Comparison of ENCODE assay signal across 15 cellular contexts in genomic region chr9:127116946-127117345, GRCh38. TPM values are rescaled to one million over a fixed set of nuclear protein-coding genes. Genes with fewer than 3 reads are reported as not detected.
DNase-seq lines count a peak whose midpoint lies in the region; ATAC-seq and TF ChIP-seq lines count a peak whose summit lies in the region.
"Had no signal": no experiment of that assay in that cellular context is flagged by ENCODE, and none has a peak within 500 bp of the region (broad histone marks: within the 10 kb centered on the region; RNA-seq: fewer than 3 reads in every experiment).

No MANE protein-coding gene starts in this region.

- H3K27ac Mint-ChIP-seq in activated CD8-positive, alpha-beta T cell treated with anti-CD3 and anti-CD28 coated beads for 36 hours, result no peak overlapping the region
- peak overlapping the region in 1 of 9 donors; percentile 12 for H3K27ac Mint-ChIP-seq in naive thymus-derived CD4-positive, alpha-beta T cell

- no peak for DNase-seq in activated CD8-positive, alpha-beta T cell treated with anti-CD3 and anti-CD28 coated beads for 36 hours
- peak; percentile 77 for DNase-seq in kidney tubule cell (ENCODE audit: low spot score)
- no peak for DNase-seq in activated T-cell treated with anti-CD3 and anti-CD28 coated beads, Interleukin-2, amount 50 U/mL, for 48 hours
- no peak for DNase-seq in COLO829 (ENCODE audit: low spot score)
- no peak for DNase-seq in HPDE6-E6E7 (ENCODE audit: extremely low spot score)
- DNase-seq in naive thymus-derived CD4-positive, alpha-beta T cell, result no peak
- DNase-seq: activated T-cell treated with anti-CD3 and anti-CD28 coated beads, Interleukin-2, amount 50 U/mL, for 1 hour; NCI-H1694 treated with DMSO at 0.1 percent for 48 hours; NCI-H82; SIG-M5; stimulated activated CD4-positive, alpha-beta T cell treated with anti-CD3 and anti-CD28 coated beads, Interleukin-1b, Interleukin-23, amount 100 ng/mL, for 48 hours had no signal

- peaks cover 6% of the 10 kb centered on the region; the same call in 1 of the 2 replicates for H4K20me1 ChIP-seq in BLaER1

- TF ChIP-seq CTCF in activated CD8-positive, alpha-beta T cell treated with anti-CD3 and anti-CD28 coated beads for 36 hours (IDR thresholded peaks at IDR 0.05), result no peak

- H3K4me1 Mint-ChIP-seq in activated CD8-positive, alpha-beta T cell treated with anti-CD3 and anti-CD28 coated beads for 36 hours (ENCODE audit: low read depth), result peaks cover 11% of the 10 kb centered on the region
- H3K4me1 Mint-ChIP-seq in naive thymus-derived CD4-positive, alpha-beta T cell, result peaks cover 10 to 24% (median 13%) of the 10 kb centered on the region in 7 donors

- ATAC-seq in GM18870 (IDR thresholded peaks at IDR 0.05; ENCODE audit: unreplicated experiment), result peak; percentile 37
- peak; percentile 40 for ATAC-seq in activated CD8-positive, alpha-beta T cell treated with anti-CD3 and anti-CD28 coated beads for 36 hours
- no peak for ATAC-seq in naive thymus-derived CD4-positive, alpha-beta T cell

- H3K9ac ChIP-seq in BLaER1, result no peak overlapping the region

- H3K9me3 Mint-ChIP-seq in activated CD8-positive, alpha-beta T cell treated with anti-CD3 and anti-CD28 coated beads for 36 hours, result no peaks in the 10 kb centered on the region
- no peaks in the 10 kb centered on the region for H3K9me3 Mint-ChIP-seq in naive thymus-derived CD4-positive, alpha-beta T cell

- H3K4me3 ChIP-seq in BLaER1, result no peak overlapping the region
- no peak overlapping the region for H3K4me3 ChIP-seq in naive thymus-derived CD4-positive, alpha-beta T cell (ENCODE audit: low read length)
- H3K4me3 ChIP-seq: prostate gland had no signal

- H3K27me3 ChIP-seq in BLaER1, result no peaks in the 10 kb centered on the region
- no peaks in the 10 kb centered on the region for H3K27me3 ChIP-seq in naive thymus-derived CD4-positive, alpha-beta T cell (ENCODE audit: control insufficient read depth in 2 of 2, insufficient read depth in 2 of 2, low read length in 2 of 2)

- no peaks in the 10 kb centered on the region for H3K36me3 Mint-ChIP-seq in activated CD8-positive, alpha-beta T cell treated with anti-CD3 and anti-CD28 coated beads for 36 hours (ENCODE audit: low read depth)
- H3K36me3 Mint-ChIP-seq in naive thymus-derived CD4-positive, alpha-beta T cell, result peaks cover 0 to 4% (median 0%) of the 10 kb centered on the region in 5 donors

- peak overlapping the region; percentile 86 for H3K4me2 ChIP-seq in BLaER1

- peaks cover 17% of the 10 kb centered on the region for H3K27me3 Mint-ChIP-seq in activated CD8-positive, alpha-beta T cell treated with anti-CD3 and anti-CD28 coated beads for 36 hours
- H3K27me3 Mint-ChIP-seq in naive thymus-derived CD4-positive, alpha-beta T cell, result peaks cover 17 to 32% (median 20%) of the 10 kb centered on the region in 5 donors

- peak overlapping the region; percentile 62 for H3K27ac ChIP-seq in BLaER1
- no peak overlapping the region for H3K27ac ChIP-seq in naive thymus-derived CD4-positive, alpha-beta T cell (ENCODE audit: low read depth, low read length)
- H3K27ac ChIP-seq: prostate gland, VCaP had no signal

- POLR2A ChIA-PET in activated CD8-positive, alpha-beta T cell treated with anti-CD3 and anti-CD28 coated beads for 36 hours (lab: Charles Lee), result no interaction called here
- POLR2A ChIA-PET in naive thymus-derived CD4-positive, alpha-beta T cell (lab: Charles Lee), result no interaction called here

- H3K36me3 ChIP-seq in BLaER1, result peaks cover 4% of the 10 kb centered on the region; the same call in 1 of the 2 replicates
- no peaks in the 10 kb centered on the region for H3K36me3 ChIP-seq in naive thymus-derived CD4-positive, alpha-beta T cell (ENCODE audit: control insufficient read depth in 2 of 3, insufficient read depth in 3 of 3, low read length in 3 of 3)
- H3K36me3 ChIP-seq: prostate gland had no signal

- intact Hi-C loops in activated CD8-positive, alpha-beta T cell treated with anti-CD3 and anti-CD28 coated beads for 36 hours (cut with micrococcal nuclease), result no loop called here
- intact Hi-C loops in naive thymus-derived CD4-positive, alpha-beta T cell (cut with micrococcal nuclease), result no loop called here

- CTCF ChIA-PET in activated CD8-positive, alpha-beta T cell treated with anti-CD3 and anti-CD28 coated beads for 36 hours (lab: Charles Lee), result interaction anchor here (0.8 kb wide), 1 partner anchor 22 kb away, joined by 3 read pairs; no protein-coding TSS in a partner anchor
- CTCF ChIA-PET in naive thymus-derived CD4-positive, alpha-beta T cell (lab: Charles Lee), result no interaction called here

- peaks cover 68% of the 10 kb centered on the region for H3K4me1 ChIP-seq in BLaER1
- H3K4me1 ChIP-seq in naive thymus-derived CD4-positive, alpha-beta T cell (ENCODE audit: control insufficient read depth in 2 of 2, insufficient read depth in 2 of 2, low read length in 2 of 2), result peaks cover 0 to 10% of the 10 kb centered on the region in 2 donors

- H3K4me3 Mint-ChIP-seq in activated CD8-positive, alpha-beta T cell treated with anti-CD3 and anti-CD28 coated beads for 36 hours, result no peak overlapping the region
- H3K4me3 Mint-ChIP-seq in naive thymus-derived CD4-positive, alpha-beta T cell, result peak overlapping the region in 1 of 10 donors; percentile 8

- H3K9me3 ChIP-seq in BLaER1, result no peaks in the 10 kb centered on the region
- H3K9me3 ChIP-seq in naive thymus-derived CD4-positive, alpha-beta T cell (ENCODE audit: control insufficient read depth in 2 of 3, low read length in 3 of 3), result no peaks in the 10 kb centered on the region
- H3K9me3 ChIP-seq: prostate gland had no signal

RNA-seq across cellular contexts. Expression of gene ANGPTL2, which starts 5.5 kb away (rescaled TPM):
- not detected for total RNA-seq in activated CD8-positive, alpha-beta T cell treated with anti-CD3 and anti-CD28 coated beads for 36 hours
- not detected for total RNA-seq in naive thymus-derived CD4-positive, alpha-beta T cell
- polyA plus RNA-seq in naive thymus-derived CD4-positive, alpha-beta T cell, result not detected
